22 cellular contexts compared by ENCODE assay signal in the genomic region with DNA sequence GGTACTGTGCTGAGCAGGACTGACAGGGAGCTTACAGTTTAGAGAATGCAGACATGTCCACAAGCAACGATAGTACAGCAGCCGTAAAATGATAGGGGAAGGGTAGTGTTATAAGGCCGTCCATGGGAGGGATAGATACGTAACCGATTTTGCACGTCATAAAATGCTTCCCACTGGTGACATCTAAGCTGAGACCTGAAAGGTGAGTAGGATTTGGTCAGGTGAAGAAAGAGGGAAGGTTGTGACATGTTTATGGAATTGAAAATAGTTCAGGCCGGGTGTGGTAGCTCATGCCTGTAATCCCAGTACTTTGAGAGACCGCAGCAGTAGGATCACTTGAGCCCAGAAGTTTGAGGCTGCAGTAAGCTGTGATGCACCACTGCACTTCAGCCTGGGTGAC. TPM values are rescaled to one million over a fixed set of nuclear protein-coding genes. Genes with fewer than 3 reads are reported as not detected.
DNase-seq lines count a peak whose midpoint lies in the region; ATAC-seq, FAIRE-seq and TF ChIP-seq lines count a peak whose summit lies in the region.
"Had no signal": no experiment of that assay in that cellular context is flagged by ENCODE, and none has a peak within 500 bp of the region (broad histone marks: within the 10 kb centered on the region; RNA-seq: fewer than 3 reads in every experiment).

No MANE protein-coding gene starts in this region.

- no peak overlapping the region for H3T11ph ChIP-seq in H9 (ENCODE audit: low read length)

- no CpG with 5 or more reads among the region's 8 CpGs for WGBS in H9 (ENCODE audit: extremely low coverage, insufficient read length, low lambda C conversion rate)
- WGBS in mesendoderm (ENCODE audit: extremely low coverage, insufficient coverage, low lambda C conversion rate) = no CpG with 5 or more reads among the region's 8 CpGs

- H3K79me1 ChIP-seq in H9 (ENCODE audit: insufficient read depth, low read depth, low read length, poor library complexity, severe bottlenecking) (peaks cover 5% of the 10 kb centered on the region), mesendoderm (ENCODE audit: low read length) (peaks cover 26% of the 10 kb centered on the region)

- H2BK5ac ChIP-seq in H9 (ENCODE audit: insufficient read length, low read length) = no peak overlapping the region
- no peak overlapping the region for H2BK5ac ChIP-seq in mesendoderm (ENCODE audit: low read length)

- H3K36me3 ChIP-seq in CD4-positive, CD25-positive, alpha-beta regulatory T cell (ENCODE audit: control insufficient read depth, insufficient read depth, low read length) = no peaks in the 10 kb centered on the region
- H3K36me3 ChIP-seq in bronchial epithelial cell (ENCODE audit: control insufficient read depth, insufficient read depth, low read length) = no peaks in the 10 kb centered on the region
- no peaks in the 10 kb centered on the region for H3K36me3 ChIP-seq in naive thymus-derived CD4-positive, alpha-beta T cell (ENCODE audit: control insufficient read depth in 2 of 3, insufficient read depth in 3 of 3, low read length in 3 of 3)
- H3K36me3 ChIP-seq in mesendoderm (ENCODE audit: control insufficient read depth, insufficient read depth, low read length) = no peaks in the 10 kb centered on the region
- H3K36me3 ChIP-seq: left ventricle myocardium inferior, upper lobe of left lung had no signal

- peak overlapping the region; percentile 63 for H3K4me3 ChIP-seq in CD4-positive, CD25-positive, alpha-beta regulatory T cell (ENCODE audit: low read depth, low read length)
- no peak overlapping the region for H3K4me3 ChIP-seq in bronchial epithelial cell (ENCODE audit: low read depth, low read length)
- H3K4me3 ChIP-seq in naive thymus-derived CD4-positive, alpha-beta T cell (ENCODE audit: low read length) = no peak overlapping the region
- no peak overlapping the region for H3K4me3 ChIP-seq in mesendoderm (ENCODE audit: low read length)
- H3K4me3 ChIP-seq: left ventricle myocardium inferior, upper lobe of left lung had no signal

- H2BK20ac ChIP-seq in H9 (ENCODE audit: low read depth, low read length, poor library complexity, severe bottlenecking) = no peak overlapping the region

- CTCF ChIA-PET in naive thymus-derived CD4-positive, alpha-beta T cell (lab: Charles Lee) = interaction anchor here (0.9 kb wide), 1 partner anchor 25 kb away, joined by 3 read pairs; no protein-coding TSS in a partner anchor

- H2BK12ac ChIP-seq in H9 (ENCODE audit: insufficient read length, low read depth, low read length) = no peak overlapping the region

- H2BK120ac ChIP-seq in H9 (ENCODE audit: low read depth, low read length, poor library complexity, severe bottlenecking) (no peak overlapping the region), mesendoderm (ENCODE audit: low read depth, low read length) (no peak overlapping the region)

- TF ChIP-seq CTCF in H9 (conservative IDR thresholded peaks at IDR 0.05) (no peak), bronchial epithelial cell (IDR thresholded peaks at IDR 0.05; ENCODE audit: insufficient read depth, low read length, severe bottlenecking) (no peak)

- H3K4me3 Mint-ChIP-seq in CD4-positive, CD25-positive, alpha-beta regulatory T cell = peak overlapping the region in 3 of 4 donors; percentile 73 to 91 (median 77)
- no peak overlapping the region for H3K4me3 Mint-ChIP-seq in H9
- H3K4me3 Mint-ChIP-seq in naive thymus-derived CD4-positive, alpha-beta T cell = peak overlapping the region in 8 of 10 donors; percentile 22 to 69 (median 50)
- H3K4me3 Mint-ChIP-seq in immature natural killer cell = no peak overlapping the region
- H3K4me3 Mint-ChIP-seq: neural crest cell had no signal

- peaks cover 43 to 70% (median 47%) of the 10 kb centered on the region in 4 donors for H3K4me1 Mint-ChIP-seq in CD4-positive, CD25-positive, alpha-beta regulatory T cell
- peaks cover 46% of the 10 kb centered on the region in 2 experiments for H3K4me1 Mint-ChIP-seq in H9
- H3K4me1 Mint-ChIP-seq in naive thymus-derived CD4-positive, alpha-beta T cell = peaks cover 35 to 73% (median 62%) of the 10 kb centered on the region in 7 donors
- H3K4me1 Mint-ChIP-seq in immature natural killer cell = peaks cover 4 to 11% of the 10 kb centered on the region in 2 donors

- no peak for ATAC-seq in CD4-positive, CD25-positive, alpha-beta regulatory T cell (ENCODE audit: low read depth in 2 of 2)
- ATAC-seq in naive thymus-derived CD4-positive, alpha-beta T cell = no peak
- no peak for ATAC-seq in GM19023 (IDR thresholded peaks at IDR 0.05; ENCODE audit: unreplicated experiment)
- ATAC-seq: PC-3, sciatic nerve had no signal

- peaks cover 45% of the 10 kb centered on the region; the same call in 1 of the 2 replicates for H3K79me2 ChIP-seq in H9 (ENCODE audit: insufficient read depth, low read length)
- peaks cover 88% of the 10 kb centered on the region for H3K79me2 ChIP-seq in mesendoderm (ENCODE audit: control insufficient read depth, insufficient read depth, low read length)

- H3K27ac Mint-ChIP-seq in CD4-positive, CD25-positive, alpha-beta regulatory T cell = peak overlapping the region; percentile 27 to 77 (median 61)
- H3K27ac Mint-ChIP-seq in H9 (peak overlapping the region in 2 of 3 experiments; percentile 10 to 45; a peak in 3 of 7 replicates), immature natural killer cell (no peak overlapping the region)
- peak overlapping the region in 5 of 9 donors; percentile 29 to 52 (median 46) for H3K27ac Mint-ChIP-seq in naive thymus-derived CD4-positive, alpha-beta T cell

- H3K18ac ChIP-seq in H9 (ENCODE audit: insufficient read length, low read depth, low read length) (no peak overlapping the region), mesendoderm (ENCODE audit: low read length) (no peak overlapping the region)

- no peaks in the 10 kb centered on the region for H3K27me3 Mint-ChIP-seq in CD4-positive, CD25-positive, alpha-beta regulatory T cell
- no peaks in the 10 kb centered on the region for H3K27me3 Mint-ChIP-seq in H9 (ENCODE audit: low read depth)
- no peaks in the 10 kb centered on the region for H3K27me3 Mint-ChIP-seq in naive thymus-derived CD4-positive, alpha-beta T cell
- peaks cover 5 to 7% (median 6%) of the 10 kb centered on the region in 3 donors for H3K27me3 Mint-ChIP-seq in immature natural killer cell (ENCODE audit: low read depth in 3 of 3)
- H3K27me3 Mint-ChIP-seq: CD4-positive, alpha-beta memory T cell had no signal

- H4K5ac ChIP-seq in H9 (ENCODE audit: insufficient read length, low read depth, low read length) = no peak overlapping the region
- no peak overlapping the region for H4K5ac ChIP-seq in mesendoderm (ENCODE audit: low read length)

- peaks cover 0 to 13% (median 10%) of the 10 kb centered on the region in 7 donors for H3K9me3 Mint-ChIP-seq in CD4-positive, CD25-positive, alpha-beta regulatory T cell
- H3K9me3 Mint-ChIP-seq in H9 (peaks cover 13 to 14% of the 10 kb centered on the region in 2 experiments; a peak in 4 of 5 replicates), immature natural killer cell (peaks cover 7 to 17% (median 14%) of the 10 kb centered on the region in 6 donors)
- H3K9me3 Mint-ChIP-seq in naive thymus-derived CD4-positive, alpha-beta T cell = peaks cover 0 to 37% (median 16%) of the 10 kb centered on the region in 11 donors

- H3K4me1 ChIP-seq in CD4-positive, CD25-positive, alpha-beta regulatory T cell (ENCODE audit: control insufficient read depth, insufficient read depth, low read length, poor library complexity, severe bottlenecking) = peaks cover 40% of the 10 kb centered on the region
- H3K4me1 ChIP-seq in H9 (ENCODE audit: insufficient read depth, low read length) (peaks cover 17% of the 10 kb centered on the region), mesendoderm (ENCODE audit: control insufficient read depth, low read depth, low read length) (peaks cover 7% of the 10 kb centered on the region)
- H3K4me1 ChIP-seq in naive thymus-derived CD4-positive, alpha-beta T cell (ENCODE audit: control insufficient read depth in 2 of 2, insufficient read depth in 2 of 2, low read length in 2 of 2) = peaks cover 0 to 23% of the 10 kb centered on the region in 2 donors

- H3K4me2 ChIP-seq in H9 (ENCODE audit: insufficient read depth, insufficient read length, low read length) (no peak overlapping the region), mesendoderm (ENCODE audit: low read length) (no peak overlapping the region)

- intact Hi-C loops in naive thymus-derived CD4-positive, alpha-beta T cell (cut with micrococcal nuclease) = no loop called here

- no peak overlapping the region for H2AK5ac ChIP-seq in H9 (ENCODE audit: insufficient read length, low read length)
- H2AK5ac ChIP-seq in mesendoderm (ENCODE audit: low read length) = no peak overlapping the region

- no peak overlapping the region for H3K23ac ChIP-seq in H9 (ENCODE audit: insufficient read length, low read depth, low read length)
- no peak overlapping the region for H3K23ac ChIP-seq in mesendoderm (ENCODE audit: low read length)

- H4K91ac ChIP-seq in H9 (ENCODE audit: insufficient read length, low read depth, low read length) = no peak overlapping the region

- H2BK15ac ChIP-seq in H9 (ENCODE audit: low read depth, low read length) (no peak overlapping the region), mesendoderm (replicated peaks; ENCODE audit: low read depth) (no peak overlapping the region)

- H3K27ac ChIP-seq in CD4-positive, CD25-positive, alpha-beta regulatory T cell (ENCODE audit: insufficient read depth, low read length, poor library complexity, severe bottlenecking) = no peak overlapping the region
- H3K27ac ChIP-seq in H9 (ENCODE audit: insufficient read length, low read depth, low read length) = no peak overlapping the region
- H3K27ac ChIP-seq in naive thymus-derived CD4-positive, alpha-beta T cell (ENCODE audit: low read depth, low read length) = no peak overlapping the region
- no peak overlapping the region for H3K27ac ChIP-seq in mesendoderm (ENCODE audit: low read depth, low read length)
- H3K27ac ChIP-seq: left ventricle myocardium inferior, upper lobe of left lung had no signal

- H3K4ac ChIP-seq in H9 (ENCODE audit: low read depth, low read length) (no peak overlapping the region), mesendoderm (ENCODE audit: low read depth, low read length) (no peak overlapping the region)

- H3K27me3 ChIP-seq in CD4-positive, CD25-positive, alpha-beta regulatory T cell (ENCODE audit: control insufficient read depth, insufficient read depth, low read length) = no peaks in the 10 kb centered on the region
- no peaks in the 10 kb centered on the region for H3K27me3 ChIP-seq in H9 (ENCODE audit: insufficient read depth, low read length)
- no peaks in the 10 kb centered on the region for H3K27me3 ChIP-seq in bronchial epithelial cell (ENCODE audit: control insufficient read depth, insufficient read depth, low read length)
- peaks cover 0 to 3% of the 10 kb centered on the region in 2 donors for H3K27me3 ChIP-seq in naive thymus-derived CD4-positive, alpha-beta T cell (ENCODE audit: control insufficient read depth in 2 of 2, insufficient read depth in 2 of 2, low read length in 2 of 2)
- H3K27me3 ChIP-seq in mesendoderm (ENCODE audit: insufficient read depth, low read length, poor library complexity) = no peaks in the 10 kb centered on the region
- H3K27me3 ChIP-seq: upper lobe of left lung had no signal

- peaks cover 14 to 20% of the 10 kb centered on the region in 2 experiments for H3K9me3 ChIP-seq in CD4-positive, CD25-positive, alpha-beta regulatory T cell (ENCODE audit: control insufficient read depth in 2 of 2, low read length in 2 of 2)
- H3K9me3 ChIP-seq in H9 (ENCODE audit: control insufficient read depth, low read depth, low read length) = no peaks in the 10 kb centered on the region
- peaks cover 0 to 22% (median 0%) of the 10 kb centered on the region in 3 experiments for H3K9me3 ChIP-seq in naive thymus-derived CD4-positive, alpha-beta T cell (ENCODE audit: control insufficient read depth in 2 of 3, low read length in 3 of 3)

- H4K20me1 ChIP-seq in H9 (ENCODE audit: control insufficient read depth, insufficient read depth, insufficient read length) = no peaks in the 10 kb centered on the region

- H3K14ac ChIP-seq in H9 (ENCODE audit: insufficient read depth, low read length) = no peak overlapping the region

- H3K23me2 ChIP-seq in H9 (ENCODE audit: insufficient read length, low read depth, low read length, poor library complexity, severe bottlenecking) = no peaks in the 10 kb centered on the region

- H3K9ac ChIP-seq in H9 (ENCODE audit: extremely low read depth, insufficient read length, low read length) = no peak overlapping the region
- H3K9ac ChIP-seq in mesendoderm (ENCODE audit: low read length) = no peak overlapping the region

- no peak overlapping the region for H2AFZ ChIP-seq in H9 (ENCODE audit: low read length)

- H3K56ac ChIP-seq in H9 (ENCODE audit: insufficient read length, low read depth, low read length) (no peak overlapping the region), mesendoderm (ENCODE audit: low read length) (no peak overlapping the region)

- H4K8ac ChIP-seq in H9 (replicated peaks; ENCODE audit: insufficient read length, low read depth, low read length) = no peak overlapping the region
- no peak overlapping the region for H4K8ac ChIP-seq in mesendoderm (ENCODE audit: low read depth, low read length)

- peak; percentile 32 for FAIRE-seq in bronchial epithelial cell (lab: Jason Lieb, UNC)

- no peak for DNase-seq in CD4-positive, CD25-positive, alpha-beta regulatory T cell
- DNase-seq in H9 = no peak
- DNase-seq in bronchial epithelial cell (ENCODE audit: low read depth) = no peak
- no peak for DNase-seq in naive thymus-derived CD4-positive, alpha-beta T cell
- no peak for DNase-seq in immature natural killer cell
- no peak for DNase-seq in mesendoderm
- no peak for DNase-seq in stimulated activated CD4-positive, alpha-beta T cell treated with anti-CD3 and anti-CD28 coated beads, Interleukin-1b, Interleukin-23, amount 100 ng/mL, for 48 hours
- DNase-seq: activated CD4-positive, alpha-beta T cell treated with anti-CD3 and anti-CD28 coated beads, Interleukin-2, amount 50 U/mL, for 48 hours; CD4-positive, alpha-beta memory T cell; HCEC 1CT; left ventricle myocardium inferior; NCI-H1092; NCI-H1930; NCI-H446; PC-3; Right ventricle myocardium superior; stimulated activated CD4-positive, alpha-beta T cell treated with anti-CD3 and anti-CD28 coated beads, Interleukin-15, amount 100 ng/mL, for 24 hours; T-helper 9 cell; upper lobe of left lung had no signal

- POLR2A ChIA-PET in naive thymus-derived CD4-positive, alpha-beta T cell (lab: Charles Lee) = interaction anchor here (1.1 to 1.2 kb wide), 2 partner anchors 14 kb away, joined by 3 read pairs; no protein-coding TSS in a partner anchor

- peaks cover 23% of the 10 kb centered on the region for H3K36me3 Mint-ChIP-seq in CD4-positive, CD25-positive, alpha-beta regulatory T cell
- H3K36me3 Mint-ChIP-seq in H9 (ENCODE audit: insufficient read depth in 1 of 3, low read depth in 3 of 3) (peaks cover 12 to 15% (median 12%) of the 10 kb centered on the region in 3 experiments), immature natural killer cell (peaks cover 4 to 6% (median 5%) of the 10 kb centered on the region in 3 donors)
- peaks cover 10 to 34% (median 22%) of the 10 kb centered on the region in 5 donors for H3K36me3 Mint-ChIP-seq in naive thymus-derived CD4-positive, alpha-beta T cell

RNA-seq across cellular contexts. Expression of gene SNX9, which starts 25.6 kb away (rescaled TPM):
- total RNA-seq in CD4-positive, CD25-positive, alpha-beta regulatory T cell = 31.6 TPM
- polyA plus RNA-seq in CD4-positive, CD25-positive, alpha-beta regulatory T cell = 10 to 100 TPM; 16.4 to 23.5 (median 19.9) TPM
- total RNA-seq in H9 (2021) (31.3 and 32.9 TPM in 2 replicates), bronchial epithelial cell (25.5 and 26.6 TPM in 2 replicates)
- 10 to 100 TPM; 13.4 to 39.2 (median 36.4) TPM for total RNA-seq in naive thymus-derived CD4-positive, alpha-beta T cell
- 10 to 100 TPM; 23.8 to 51.5 TPM for polyA plus RNA-seq in naive thymus-derived CD4-positive, alpha-beta T cell
- polyA plus RNA-seq in immature natural killer cell = 1 to 10 TPM; 3.4 to 6.7 (median 5.5) TPM
- polyA plus RNA-seq in mesendoderm (2013, experiment 1 of 2) = 28.5 TPM
- polyA plus RNA-seq in mesendoderm (2013, experiment 2 of 2) = 29.3 TPM

Comparison
In these comparisons a context has a peak if more than half of its experiments do, and no peak if none do; other contexts are left out.
1. H3K27ac Mint-ChIP-seq: peak in CD4-positive, CD25-positive, alpha-beta regulatory T cell (3 of 3), H9 (2 of 3) and naive thymus-derived CD4-positive, alpha-beta T cell (5 of 9); none in immature natural killer cell (0 of 6).
2. H3K4me3 Mint-ChIP-seq: peak in CD4-positive, CD25-positive, alpha-beta regulatory T cell (3 of 4) and naive thymus-derived CD4-positive, alpha-beta T cell (8 of 10); none in H9 (0 of 2) and immature natural killer cell (0 of 5).